8 cellular contexts compared by ENCODE assay signal in the genomic region with DNA sequence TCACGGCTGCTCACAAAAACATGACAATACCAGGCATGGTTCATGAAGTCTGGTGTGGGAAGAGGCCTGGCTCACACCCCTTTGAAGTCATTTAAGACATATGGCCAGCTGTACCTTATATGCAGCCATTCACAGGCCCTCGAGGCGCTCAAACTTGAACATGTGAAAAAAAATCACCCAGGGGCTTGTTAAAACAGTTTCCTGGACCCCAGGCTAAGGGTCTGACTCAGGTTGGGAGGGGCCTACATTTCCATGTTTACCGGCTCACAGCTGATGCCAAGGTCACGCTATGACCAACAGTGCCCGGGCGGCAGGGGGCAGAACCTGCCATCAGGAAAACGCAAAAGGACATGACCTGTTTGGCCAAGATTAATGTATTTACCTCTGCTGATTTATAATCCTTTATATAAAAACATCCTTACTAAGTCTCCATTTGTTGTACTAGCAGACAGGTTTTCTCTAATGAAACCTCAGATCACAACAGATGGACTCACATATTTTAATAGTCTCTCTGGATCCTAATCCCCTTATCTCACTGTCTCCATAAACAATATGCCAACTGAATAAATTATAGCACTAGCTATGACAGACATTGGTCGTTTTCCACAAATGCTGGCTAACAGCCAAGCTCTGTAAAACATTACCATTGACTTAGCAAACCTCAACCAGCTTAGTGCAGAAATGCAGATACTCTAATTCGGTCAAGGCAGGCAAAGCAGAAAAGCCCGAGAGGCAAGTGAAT. TPM values are rescaled to one million over a fixed set of nuclear protein-coding genes. Genes with fewer than 3 reads are reported as not detected.
A peak's percentile ranks its signal among the peaks of the same experiment; 100 is the strongest.
DNase-seq lines count a peak whose midpoint lies in the region; ATAC-seq, FAIRE-seq and TF ChIP-seq lines count a peak whose summit lies in the region.

No MANE protein-coding gene starts in this region.

- H3K4me3 Mint-ChIP-seq in activated naive CD4-positive, alpha-beta T cell treated with anti-CD3 and anti-CD28 coated beads, Interleukin-2, amount 50 U/mL, for 24 hours, result peak overlapping the region; percentile 54
- H3K4me3 Mint-ChIP-seq in naive thymus-derived CD4-positive, alpha-beta T cell, result peak overlapping the region in 3 of 10 donors; percentile 2 to 46 (median 19)

- no peaks in the 10 kb centered on the region for H3K27me3 Mint-ChIP-seq in activated naive CD4-positive, alpha-beta T cell treated with anti-CD3 and anti-CD28 coated beads, Interleukin-2, amount 50 U/mL, for 24 hours
- no peaks in the 10 kb centered on the region for H3K27me3 Mint-ChIP-seq in naive thymus-derived CD4-positive, alpha-beta T cell

- H3K4me3 ChIP-seq in OCI-LY7 (ENCODE audit: low read depth, low read length, poor library complexity, severe bottlenecking), result peak overlapping the region; percentile 58
- H3K4me3 ChIP-seq in duodenal mucosa (ENCODE audit: low read depth in 1 of 2, low read length in 2 of 2), result peak overlapping the region; percentile 17 to 27
- H3K4me3 ChIP-seq in naive thymus-derived CD4-positive, alpha-beta T cell (ENCODE audit: low read length), result no peak overlapping the region
- no peak overlapping the region for H3K4me3 ChIP-seq in testis

- TF ChIP-seq CTCF in OCI-LY7 (conservative IDR thresholded peaks at IDR 0.05; ENCODE audit: low read length) (peak; percentile 65), testis (IDR thresholded peaks at IDR 0.05) (no peak)

- WGBS in testis, 2 donors, result 26 to 57% methylated on average over 11 of the region's 11 CpGs

- H3K36me3 Mint-ChIP-seq in activated naive CD4-positive, alpha-beta T cell treated with anti-CD3 and anti-CD28 coated beads, Interleukin-2, amount 50 U/mL, for 24 hours, result peaks cover 12% of the 10 kb centered on the region
- H3K36me3 Mint-ChIP-seq in naive thymus-derived CD4-positive, alpha-beta T cell, result peaks cover 0 to 11% (median 7%) of the 10 kb centered on the region in 5 donors

- no TSS peak for BruUV-seq in OCI-LY7 (replicated peaks; lab: Mats Ljungman, UMichigan)

- H3K9me3 Mint-ChIP-seq in activated naive CD4-positive, alpha-beta T cell treated with anti-CD3 and anti-CD28 coated beads, Interleukin-2, amount 50 U/mL, for 24 hours, result no peaks in the 10 kb centered on the region
- no peaks in the 10 kb centered on the region for H3K9me3 Mint-ChIP-seq in naive thymus-derived CD4-positive, alpha-beta T cell

- H3K9me3 ChIP-seq in OCI-LY7 (ENCODE audit: low read length), result no peaks in the 10 kb centered on the region
- no peaks in the 10 kb centered on the region for H3K9me3 ChIP-seq in duodenal mucosa (ENCODE audit: control insufficient read depth in 1 of 2, low read length in 2 of 2)
- no peaks in the 10 kb centered on the region for H3K9me3 ChIP-seq in naive thymus-derived CD4-positive, alpha-beta T cell (ENCODE audit: control insufficient read depth in 2 of 3, low read length in 3 of 3)
- H3K9me3 ChIP-seq in testis, result no peaks in the 10 kb centered on the region

- POLR2A ChIA-PET in OCI-LY7 (lab: Charles Lee), result interaction anchor here (0.6 to 11.9 kb wide), 8 partner anchors 9 to 591 kb away, joined by 3 to 155 read pairs (median 4); no protein-coding TSS in a partner anchor
- POLR2A ChIA-PET in naive thymus-derived CD4-positive, alpha-beta T cell (lab: Charles Lee), result interaction anchor here (0.7 to 2.3 kb wide), 3 partner anchors 10 to 13 kb away, joined by 3 to 11 read pairs (median 5); no protein-coding TSS in a partner anchor

- H2AFZ ChIP-seq in OCI-LY7 (ENCODE audit: low read length), result no peak overlapping the region

- peak overlapping the region; percentile 92 for H3K27ac Mint-ChIP-seq in activated naive CD4-positive, alpha-beta T cell treated with anti-CD3 and anti-CD28 coated beads, Interleukin-2, amount 50 U/mL, for 24 hours
- H3K27ac Mint-ChIP-seq in naive thymus-derived CD4-positive, alpha-beta T cell, result peak overlapping the region in 6 of 9 donors; percentile 7 to 72 (median 58)

- no peaks in the 10 kb centered on the region for H3K9me2 ChIP-seq in OCI-LY7 (ENCODE audit: insufficient read depth, low read length)

- peaks cover 74% of the 10 kb centered on the region for H4K20me1 ChIP-seq in OCI-LY7 (ENCODE audit: insufficient read depth, low read length)

- ATAC-seq in naive thymus-derived CD4-positive, alpha-beta T cell, result no peak
- no peak for ATAC-seq in HG03565 (IDR thresholded peaks at IDR 0.05; ENCODE audit: unreplicated experiment)

- CTCF ChIA-PET in OCI-LY7 (lab: Charles Lee; ENCODE audit: unreplicated experiment), result interaction anchor here (1.4 kb wide), 1 partner anchor 10 kb away, joined by 4 read pairs; no protein-coding TSS in a partner anchor
- CTCF ChIA-PET in naive thymus-derived CD4-positive, alpha-beta T cell (lab: Charles Lee), result no interaction called here

- H3K27me3 ChIP-seq in duodenal mucosa (ENCODE audit: control insufficient read depth in 1 of 2, insufficient read depth in 2 of 2, low read length in 2 of 2) (no peaks in the 10 kb centered on the region), testis (no peaks in the 10 kb centered on the region)
- H3K27me3 ChIP-seq in naive thymus-derived CD4-positive, alpha-beta T cell (ENCODE audit: control insufficient read depth in 2 of 2, insufficient read depth in 2 of 2, low read length in 2 of 2), result no peaks in the 10 kb centered on the region

- peak overlapping the region; percentile 77 for H3K4me2 ChIP-seq in OCI-LY7 (ENCODE audit: low read length)

- H3K4me1 ChIP-seq in OCI-LY7 (ENCODE audit: insufficient read depth, low read length, poor library complexity, severe bottlenecking) (peaks cover 97% of the 10 kb centered on the region), duodenal mucosa (ENCODE audit: control insufficient read depth in 1 of 2, insufficient read depth in 2 of 2, low read length in 2 of 2) (peaks cover 80 to 88% of the 10 kb centered on the region in 2 donors), testis (peaks cover 57% of the 10 kb centered on the region)
- peaks cover 46 to 86% of the 10 kb centered on the region in 2 donors for H3K4me1 ChIP-seq in naive thymus-derived CD4-positive, alpha-beta T cell (ENCODE audit: control insufficient read depth in 2 of 2, insufficient read depth in 2 of 2, low read length in 2 of 2)

- intact Hi-C loops in OCI-LY7 (cut with micrococcal nuclease; ENCODE audit: unreplicated experiment) (loop anchor here (10.0 kb wide), 1 partner anchor 94 kb away; no protein-coding TSS in a partner anchor), testis (cut with DNase I; ENCODE audit: low total_unique reads) (no loop called here)
- intact Hi-C loops in naive thymus-derived CD4-positive, alpha-beta T cell (cut with micrococcal nuclease), result loop anchor here in 1 of 2 donors (10.0 kb wide), 1 partner anchor 336 kb away; no protein-coding TSS in a partner anchor

- peak overlapping the region in 1 of 2 donors; percentile 34 for H3K9ac ChIP-seq in duodenal mucosa (ENCODE audit: low read depth in 1 of 2, low read length in 2 of 2)

- H3K79me2 ChIP-seq in OCI-LY7 (ENCODE audit: insufficient read depth, low read depth, low read length), result peaks cover 100% of the 10 kb centered on the region

- peak overlapping the region; percentile 62 for H3K27ac ChIP-seq in OCI-LY7 (ENCODE audit: low read depth, low read length, poor library complexity, severe bottlenecking)
- peak overlapping the region; percentile 43 for H3K27ac ChIP-seq in duodenal mucosa (ENCODE audit: low read depth, low read length)
- no peak overlapping the region for H3K27ac ChIP-seq in naive thymus-derived CD4-positive, alpha-beta T cell (ENCODE audit: low read depth, low read length)
- H3K27ac ChIP-seq in testis, result peak overlapping the region in 1 of 2 donors; percentile 62

- peaks cover 95% of the 10 kb centered on the region for H3K4me1 Mint-ChIP-seq in activated naive CD4-positive, alpha-beta T cell treated with anti-CD3 and anti-CD28 coated beads, Interleukin-2, amount 50 U/mL, for 24 hours
- H3K4me1 Mint-ChIP-seq in naive thymus-derived CD4-positive, alpha-beta T cell, result peaks cover 46 to 94% (median 87%) of the 10 kb centered on the region in 7 donors

- no peak for TF ChIP-seq POLR2A in testis (IDR thresholded peaks at IDR 0.05)

- FAIRE-seq in urothelium cell line (lab: Jason Lieb, UNC), result no peak

- H3K36me3 ChIP-seq in OCI-LY7 (ENCODE audit: insufficient read depth, low read length) (peaks cover 91% of the 10 kb centered on the region), duodenal mucosa (ENCODE audit: control insufficient read depth in 1 of 2, insufficient read depth in 2 of 2, low read length in 2 of 2) (no peaks in the 10 kb centered on the region), testis (ENCODE audit: low read depth, missing control alignments) (no peaks in the 10 kb centered on the region)
- H3K36me3 ChIP-seq in naive thymus-derived CD4-positive, alpha-beta T cell (ENCODE audit: control insufficient read depth in 2 of 3, insufficient read depth in 3 of 3, low read length in 3 of 3), result peaks cover 0 to 3% (median 0%) of the 10 kb centered on the region in 3 experiments

- no peak for DNase-seq in activated naive CD4-positive, alpha-beta T cell (lab: John Stamatoyannopoulos, UW)
- DNase-seq in OCI-LY7 (ENCODE audit: low spot score), result peak; percentile 44
- DNase-seq in naive thymus-derived CD4-positive, alpha-beta T cell, result no peak
- no peak for DNase-seq in testis
- DNase-seq in urothelium cell line (ENCODE audit: low spot score), result no peak

RNA-seq across cellular contexts. Expression of gene EZR, which starts 19.9 kb away (rescaled TPM):
- total RNA-seq in OCI-LY7 (2014; rRNA removed; shearing (Covaris generic)), result 268 and 360 TPM in 2 replicates
- total RNA-seq in OCI-LY7 (2022) (415 and 440 TPM in 2 replicates), testis (100 to 1,000 TPM; 164 to 199 TPM)
- total RNA-seq in naive thymus-derived CD4-positive, alpha-beta T cell, result 100 to 1,000 TPM; 132 to 201 (median 163) TPM
- polyA plus RNA-seq in naive thymus-derived CD4-positive, alpha-beta T cell, result 100 to 1,000 TPM; 115 to 140 TPM
- 129 TPM for polyA plus RNA-seq in testis (ENCODE audit: insufficient read depth, low read depth, low replicate concordance)

Comparison
In these comparisons a context has a peak if more than half of its experiments do, and no peak if none do; other contexts are left out.
1. H3K4me3 ChIP-seq: peak in OCI-LY7 (single experiment) and duodenal mucosa (2 of 2); none in naive thymus-derived CD4-positive, alpha-beta T cell (single experiment) and testis (0 of 2).